Comparison of ENCODE assay signal across 23 cellular contexts in the genomic region with DNA sequence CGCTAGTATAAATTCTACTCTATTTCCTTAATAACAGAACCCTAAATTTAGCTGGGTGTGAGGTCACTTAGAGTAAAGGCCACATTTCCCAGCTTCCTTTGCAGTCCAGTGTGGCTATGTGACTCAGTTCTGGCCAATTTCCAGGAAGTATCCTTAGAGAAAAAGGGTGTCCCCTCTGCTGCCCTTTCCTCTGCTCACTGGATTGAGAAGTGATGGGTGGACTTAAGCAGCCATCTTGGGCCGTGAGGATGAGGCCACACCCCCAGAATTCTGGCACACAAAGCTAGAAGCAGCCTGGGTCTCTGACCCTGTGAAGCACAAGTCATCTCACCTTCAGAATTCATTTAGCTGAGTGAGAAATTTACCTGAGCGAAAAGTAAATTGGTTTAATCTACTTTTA. TPM values are rescaled to one million over a fixed set of nuclear protein-coding genes. Genes with fewer than 3 reads are reported as not detected.
"Had no signal": no experiment of that assay in that cellular context is flagged by ENCODE, and none has a peak within 500 bp of the region (broad histone marks: within the 10 kb centered on the region; RNA-seq: fewer than 3 reads in every experiment).

No MANE protein-coding gene starts in this region.

- DNase-seq: cortex of kidney; dorsolateral prefrontal cortex; effector CD8-positive, alpha-beta T cell; gastrocnemius medialis; heart right ventricle; hypothalamus; kidney glomerular epithelial cell; mammary epithelial cell; naive thymus-derived CD4-positive, alpha-beta T cell; nephron progenitor cell; psoas muscle; retina; stimulated activated CD4-positive, alpha-beta T cell treated with anti-CD3 and anti-CD28 coated beads, Interleukin-12 subunit alpha, Interleukin-12 subunit beta, amount 100 ng/mL, for 4 hours; stimulated activated naive CD4-positive, alpha-beta T cell; stomach; substantia nigra; transverse colon had no signal

- H3K4me3 ChIP-seq: dorsolateral prefrontal cortex, gastrocnemius medialis, heart right ventricle, psoas muscle, skin epidermis, stomach, thoracic aorta, transverse colon had no signal

- FAIRE-seq: endometrium, islet of Langerhans had no signal

RNA-seq across cellular contexts. Expression of gene RASD2, which starts 11.7 kb away (rescaled TPM):
- total RNA-seq: fibroblast of villous mesenchyme, left lobe of liver had no signal
